8 cellular contexts compared by ENCODE assay signal in genomic region chr14:65302571-65303184, GRCh38.
DNase-seq lines count a peak whose midpoint lies in the region; ATAC-seq and TF ChIP-seq lines count a peak whose summit lies in the region.

No MANE protein-coding gene starts in this region.

- peak; percentile 63 for TF ChIP-seq POLR2A in GM18505 (IDR thresholded peaks at IDR 0.05; ENCODE audit: borderline replicate concordance, extremely low read depth, insufficient read depth, insufficient read length)

- peaks cover 50% of the 10 kb centered on the region for H3K4me1 Mint-ChIP-seq in activated naive CD4-positive, alpha-beta T cell treated with anti-CD3 and anti-CD28 coated beads, Interleukin-2, amount 10 ng/mL, durations not matched to agents 7 days and 5 days

- no peak overlapping the region for H3K4me3 Mint-ChIP-seq in activated naive CD4-positive, alpha-beta T cell treated with anti-CD3 and anti-CD28 coated beads, Interleukin-2, amount 10 ng/mL, durations not matched to agents 7 days and 5 days

- no peaks in the 10 kb centered on the region for H3K9me3 Mint-ChIP-seq in activated naive CD4-positive, alpha-beta T cell treated with anti-CD3 and anti-CD28 coated beads, Interleukin-2, amount 10 ng/mL, durations not matched to agents 7 days and 5 days

- CTCF ChIA-PET in activated naive CD4-positive, alpha-beta T cell treated with anti-CD3 and anti-CD28 coated beads, Interleukin-2, amount 10 ng/mL, durations not matched to agents 7 days and 5 days (lab: Charles Lee), result interaction anchor here (1.1 to 1.4 kb wide), 3 partner anchors 13 to 81 kb away, joined by 3 to 4 read pairs (median 4); no protein-coding TSS in a partner anchor

- no peaks in the 10 kb centered on the region for H3K27me3 Mint-ChIP-seq in activated naive CD4-positive, alpha-beta T cell treated with anti-CD3 and anti-CD28 coated beads, Interleukin-2, amount 10 ng/mL, durations not matched to agents 7 days and 5 days

- peaks cover 4% of the 10 kb centered on the region for H3K36me3 Mint-ChIP-seq in activated naive CD4-positive, alpha-beta T cell treated with anti-CD3 and anti-CD28 coated beads, Interleukin-2, amount 10 ng/mL, durations not matched to agents 7 days and 5 days

- no peak overlapping the region for H3K4me3 ChIP-seq in LNCaP clone FGC (ENCODE audit: low read depth, low read length)

- DNase-seq in LNCaP clone FGC (ENCODE audit: low read depth), result peak; percentile 35
- DNase-seq in activated naive CD4-positive, alpha-beta T cell treated with anti-CD3 and anti-CD28 coated beads, Interleukin-2, amount 10 ng/mL, durations not matched to agents 7 days and 5 days, result peak; percentile 33
- DNase-seq in stimulated activated naive CD8-positive, alpha-beta T cell treated with anti-CD3 and anti-CD28 coated beads, Interleukin-15, Interleukin-2, amounts not matched to agents 100 U/mL and 50 U/mL, for 24 hours, result peak; percentile 73
- no peak for DNase-seq in inferior parietal cortex (ENCODE audit: extremely low spot score)
- no peak for DNase-seq in SKM-1 treated with dmso at 0.1 percent for 144 hours (lab: John Stamatoyannopoulos, UW; ENCODE audit: unreplicated experiment)
- no peak for DNase-seq in globus pallidus (ENCODE audit: low spot score)

- TF ChIP-seq CTCF in LNCaP clone FGC (IDR thresholded peaks at IDR 0.05; ENCODE audit: control insufficient read depth, extremely low read depth, insufficient read depth), result no peak

- ATAC-seq in GM18505 (IDR thresholded peaks at IDR 0.05; ENCODE audit: unreplicated experiment) (peak; percentile 47), GM21717 (IDR thresholded peaks at IDR 0.05; ENCODE audit: unreplicated experiment) (peak; percentile 49)
- peak; percentile 79 for ATAC-seq in stimulated activated naive CD8-positive, alpha-beta T cell treated with anti-CD3 and anti-CD28 coated beads, Interleukin-15, Interleukin-2, amounts not matched to agents 100 U/mL and 50 U/mL, for 24 hours

- H3K27ac Mint-ChIP-seq in activated naive CD4-positive, alpha-beta T cell treated with anti-CD3 and anti-CD28 coated beads, Interleukin-2, amount 10 ng/mL, durations not matched to agents 7 days and 5 days, result peak overlapping the region; percentile 40

Comparison
In these comparisons a context has a peak if more than half of its experiments do, and no peak if none do; other contexts are left out.
1. DNase-seq: peak in LNCaP clone FGC (single experiment), activated naive CD4-positive, alpha-beta T cell treated with anti-CD3 and anti-CD28 coated beads, Interleukin-2, amount 10 ng/mL, durations not matched to agents 7 days and 5 days (single experiment) and stimulated activated naive CD8-positive, alpha-beta T cell treated with anti-CD3 and anti-CD28 coated beads, Interleukin-15, Interleukin-2, amounts not matched to agents 100 U/mL and 50 U/mL, for 24 hours (single experiment); none in inferior parietal cortex (single experiment), SKM-1 treated with dmso at 0.1 percent for 144 hours (single experiment) and globus pallidus (single experiment).
2. Peak in every context shown above with its lines, with median percentiles within 50 percentile points of each other: ATAC-seq.